Comparison of ENCODE assay signal across 8 cellular contexts in genomic region chr4:88858752-88859151, GRCh38.
DNase-seq lines count a peak whose midpoint lies in the region; ATAC-seq, FAIRE-seq and TF ChIP-seq lines count a peak whose summit lies in the region.
"Had no signal": no experiment of that assay in that cellular context is flagged by ENCODE, and none has a peak within 500 bp of the region (broad histone marks: within the 10 kb centered on the region; RNA-seq: fewer than 3 reads in every experiment).

No MANE protein-coding gene starts in this region.

- peaks cover 5% of the 10 kb centered on the region for H3K4me1 Mint-ChIP-seq in T-helper 17 cell
- H3K4me1 Mint-ChIP-seq in stimulated activated naive B cell treated with anti-CD40 and anti-IgM and Interleukin-4, amounts not matched to agents 10 μg/mL and 1 μg/mL and 100 μg/mL, for 72 hours: peaks cover 11 to 17% of the 10 kb centered on the region in 2 donors
- H3K4me1 Mint-ChIP-seq: central memory CD8-positive, alpha-beta T cell had no signal

- H3K27ac Mint-ChIP-seq in T-helper 17 cell: peak overlapping the region; percentile 19
- H3K27ac Mint-ChIP-seq in stimulated activated naive B cell treated with anti-CD40 and anti-IgM and Interleukin-4, amounts not matched to agents 10 μg/mL and 1 μg/mL and 100 μg/mL, for 72 hours: no peak overlapping the region

- no peak for FAIRE-seq in D721Med (lab: Jason Lieb, UNC)

- peaks cover 4% of the 10 kb centered on the region for H3K36me3 Mint-ChIP-seq in T-helper 17 cell (ENCODE audit: low read depth)
- no peaks in the 10 kb centered on the region for H3K36me3 Mint-ChIP-seq in stimulated activated naive B cell treated with anti-CD40 and anti-IgM and Interleukin-4, amounts not matched to agents 10 μg/mL and 1 μg/mL and 100 μg/mL, for 72 hours

- no peak for TF ChIP-seq CTCF in D721Med (IDR thresholded peaks at IDR 0.05; ENCODE audit: insufficient read depth, missing control alignments)

- no peaks in the 10 kb centered on the region for H3K9me3 ChIP-seq in T-helper 17 cell (ENCODE audit: control insufficient read depth, low read length, poor library complexity, severe bottlenecking)

- ATAC-seq in GM19438 (IDR thresholded peaks at IDR 0.05; ENCODE audit: low read depth, unreplicated experiment): peak; percentile 92
- peak; percentile 99 for ATAC-seq in HG03103 (IDR thresholded peaks at IDR 0.05; ENCODE audit: low read depth, unreplicated experiment)
- ATAC-seq in T-helper 17 cell: no peak
- ATAC-seq in stimulated activated naive B cell treated with anti-CD40 and anti-IgM and Interleukin-4, amounts not matched to agents 10 μg/mL and 1 μg/mL and 100 μg/mL, for 72 hours (replicated peaks): peak; percentile 88 to 91

- peaks cover 11% of the 10 kb centered on the region for H3K27me3 Mint-ChIP-seq in T-helper 17 cell
- H3K27me3 Mint-ChIP-seq in stimulated activated naive B cell treated with anti-CD40 and anti-IgM and Interleukin-4, amounts not matched to agents 10 μg/mL and 1 μg/mL and 100 μg/mL, for 72 hours: no peaks in the 10 kb centered on the region
- H3K27me3 Mint-ChIP-seq: central memory CD8-positive, alpha-beta T cell had no signal

- no peak overlapping the region for H3K4me3 Mint-ChIP-seq in T-helper 17 cell
- H3K4me3 Mint-ChIP-seq in stimulated activated naive B cell treated with anti-CD40 and anti-IgM and Interleukin-4, amounts not matched to agents 10 μg/mL and 1 μg/mL and 100 μg/mL, for 72 hours: no peak overlapping the region
- H3K4me3 Mint-ChIP-seq: central memory CD8-positive, alpha-beta T cell had no signal

- DNase-seq in T-helper 17 cell (no peak), NCI-H1694 treated with DMSO at 0.1 percent for 48 hours (lab: John Stamatoyannopoulos, UW) (no peak), D721Med (ENCODE audit: insufficient read length, low spot score) (no peak), NCI-H2081 (lab: John Stamatoyannopoulos, UW) (no peak)
- DNase-seq in stimulated activated naive B cell treated with anti-CD40 and anti-IgM and Interleukin-4, amounts not matched to agents 10 μg/mL and 1 μg/mL and 100 μg/mL, for 72 hours: no peak

- no peaks in the 10 kb centered on the region for H3K9me3 Mint-ChIP-seq in stimulated activated naive B cell treated with anti-CD40 and anti-IgM and Interleukin-4, amounts not matched to agents 10 μg/mL and 1 μg/mL and 100 μg/mL, for 72 hours
- H3K9me3 Mint-ChIP-seq: central memory CD8-positive, alpha-beta T cell had no signal
